Comparison of ENCODE assay signal across 9 cellular contexts in the genomic region with DNA sequence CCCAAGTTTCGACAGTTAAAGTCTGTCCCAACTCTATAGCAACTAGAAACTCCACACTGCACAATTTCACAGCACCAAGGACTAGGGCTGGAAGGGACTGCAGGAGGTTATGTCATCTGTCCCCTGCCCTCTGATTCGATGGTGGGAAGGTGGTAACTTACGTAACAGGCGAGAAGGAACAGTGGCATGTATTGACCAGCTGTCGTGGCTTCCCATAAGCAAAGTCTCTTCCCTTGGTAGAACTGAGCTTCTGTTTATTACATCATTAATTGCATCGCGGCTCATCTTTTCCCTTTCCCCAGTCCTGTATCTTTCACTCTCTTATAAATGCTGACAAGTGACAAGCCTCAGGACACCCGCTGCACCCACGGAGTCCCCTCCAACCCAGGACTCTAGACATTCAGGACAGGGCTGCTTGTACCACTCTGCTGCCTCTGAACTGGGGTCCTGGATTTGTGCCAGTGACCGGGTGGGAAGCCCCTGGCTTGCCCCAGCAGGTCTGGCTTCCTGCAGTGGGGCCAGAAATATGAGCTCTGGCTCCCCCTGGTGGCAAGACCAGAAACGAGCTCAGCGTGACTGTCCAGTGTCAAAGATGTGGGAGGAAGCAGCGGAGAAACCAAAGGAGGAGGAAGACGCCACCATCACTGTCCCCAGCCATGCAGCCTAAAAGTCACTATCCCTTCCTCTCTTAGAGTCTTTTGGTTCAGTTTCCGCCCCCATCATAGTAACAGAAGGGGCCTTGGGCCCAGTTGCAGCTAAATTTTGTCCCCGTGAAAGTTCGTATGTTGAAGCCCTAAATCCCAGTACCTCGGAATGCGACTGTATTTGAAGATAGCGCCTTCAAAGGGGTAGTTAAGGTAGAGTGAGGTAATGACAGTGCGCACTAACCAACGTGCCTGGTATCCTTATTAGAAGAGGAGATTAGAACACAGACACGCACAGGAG.
DNase-seq lines count a peak whose midpoint lies in the region; ATAC-seq and TF ChIP-seq lines count a peak whose summit lies in the region.
"Had no signal": no experiment of that assay in that cellular context is flagged by ENCODE, and none has a peak within 500 bp of the region (broad histone marks: within the 10 kb centered on the region; RNA-seq: fewer than 3 reads in every experiment).

No MANE protein-coding gene starts in this region.

- no peak overlapping the region for H3K27ac Mint-ChIP-seq in activated T-helper 1 cell treated with anti-CD3 and anti-CD28 coated beads, Interleukin-12 subunit alpha, Interleukin-12 subunit beta, Interleukin-2, Interleukin-4 antibody, amounts not matched to agents 30 ng/mL and 10 ng/mL and 1 ng/mL, durations not matched to agents 14 hours and 24 hours and 36 hours

- no peaks in the 10 kb centered on the region for H3K9me3 Mint-ChIP-seq in activated T-helper 1 cell treated with anti-CD3 and anti-CD28 coated beads, Interleukin-12 subunit alpha, Interleukin-12 subunit beta, Interleukin-2, Interleukin-4 antibody, amounts not matched to agents 30 ng/mL and 10 ng/mL and 1 ng/mL, durations not matched to agents 14 hours and 24 hours and 36 hours

- intact Hi-C loops in activated T-helper 1 cell treated with anti-CD3 and anti-CD28 coated beads, Interleukin-12 subunit alpha, Interleukin-12 subunit beta, Interleukin-2, Interleukin-4 antibody, amounts not matched to agents 30 ng/mL and 10 ng/mL and 1 ng/mL, durations not matched to agents 14 hours and 24 hours and 36 hours (cut with micrococcal nuclease), result loop anchor here (10.0 kb wide), 1 partner anchor 84 kb away; no protein-coding TSS in a partner anchor

- H3K27ac ChIP-seq in foreskin keratinocyte (no peak overlapping the region), parathyroid adenoma (no peak overlapping the region)
- H3K27ac ChIP-seq: SK-N-MC had no signal

- peaks cover 6% of the 10 kb centered on the region for H3K4me1 Mint-ChIP-seq in activated T-helper 1 cell treated with anti-CD3 and anti-CD28 coated beads, Interleukin-12 subunit alpha, Interleukin-12 subunit beta, Interleukin-2, Interleukin-4 antibody, amounts not matched to agents 30 ng/mL and 10 ng/mL and 1 ng/mL, durations not matched to agents 14 hours and 24 hours and 36 hours (ENCODE audit: low read depth)

- TF ChIP-seq CTCF in foreskin keratinocyte (conservative IDR thresholded peaks at IDR 0.05) (peak; percentile 80), parathyroid adenoma (IDR thresholded peaks at IDR 0.05) (peak; percentile 45)

- H2AFZ ChIP-seq in parathyroid adenoma, result no peak overlapping the region

- in situ Hi-C loops in HAP-1 (cut with MboI; ENCODE audit: low sequenced_read_pairs), result no loop called here

- H3K4me2 ChIP-seq in parathyroid adenoma (ENCODE audit: low read length), result no peak overlapping the region

- ATAC-seq in foreskin keratinocyte, result peak; percentile 51
- ATAC-seq in GM19452 (IDR thresholded peaks at IDR 0.05; ENCODE audit: unreplicated experiment), result no peak
- no peak for ATAC-seq in GM19035 (IDR thresholded peaks at IDR 0.05; ENCODE audit: unreplicated experiment)

- no peaks in the 10 kb centered on the region for H3K79me2 ChIP-seq in parathyroid adenoma

- H3K27me3 ChIP-seq in HAP-1 (ENCODE audit: low read depth) (peaks cover 9% of the 10 kb centered on the region; the same call in 1 of the 2 replicates), foreskin keratinocyte (no peaks in the 10 kb centered on the region), parathyroid adenoma (ENCODE audit: control insufficient read depth, insufficient read depth, low read length) (no peaks in the 10 kb centered on the region)

- H3K36me3 ChIP-seq in HAP-1 (replicated peaks), result no peaks in the 10 kb centered on the region
- H3K36me3 ChIP-seq in parathyroid adenoma (ENCODE audit: control insufficient read depth, insufficient read depth, low read length), result no peaks in the 10 kb centered on the region

- no peaks in the 10 kb centered on the region for H3K36me3 Mint-ChIP-seq in activated T-helper 1 cell treated with anti-CD3 and anti-CD28 coated beads, Interleukin-12 subunit alpha, Interleukin-12 subunit beta, Interleukin-2, Interleukin-4 antibody, amounts not matched to agents 30 ng/mL and 10 ng/mL and 1 ng/mL, durations not matched to agents 14 hours and 24 hours and 36 hours (ENCODE audit: low read depth)

- no peak overlapping the region for H3K9ac ChIP-seq in parathyroid adenoma

- no peaks in the 10 kb centered on the region for H3K9me3 ChIP-seq in HAP-1
- H3K9me3 ChIP-seq in parathyroid adenoma (ENCODE audit: control insufficient read depth, low read length), result no peaks in the 10 kb centered on the region

- H3K4me1 ChIP-seq in HAP-1 (no peaks in the 10 kb centered on the region), foreskin keratinocyte (no peaks in the 10 kb centered on the region), parathyroid adenoma (no peaks in the 10 kb centered on the region)

- no peak overlapping the region for H3K4me3 Mint-ChIP-seq in activated T-helper 1 cell treated with anti-CD3 and anti-CD28 coated beads, Interleukin-12 subunit alpha, Interleukin-12 subunit beta, Interleukin-2, Interleukin-4 antibody, amounts not matched to agents 30 ng/mL and 10 ng/mL and 1 ng/mL, durations not matched to agents 14 hours and 24 hours and 36 hours

- H3K4me3 ChIP-seq in HAP-1 (no peak overlapping the region), parathyroid adenoma (ENCODE audit: low read depth, low read length) (no peak overlapping the region)
- H3K4me3 ChIP-seq: SK-N-MC had no signal

- H3K27me3 Mint-ChIP-seq in activated T-helper 1 cell treated with anti-CD3 and anti-CD28 coated beads, Interleukin-12 subunit alpha, Interleukin-12 subunit beta, Interleukin-2, Interleukin-4 antibody, amounts not matched to agents 30 ng/mL and 10 ng/mL and 1 ng/mL, durations not matched to agents 14 hours and 24 hours and 36 hours (ENCODE audit: insufficient read depth), result peaks cover 3% of the 10 kb centered on the region

- DNase-seq in CMK (ENCODE audit: low read depth) (peak; percentile 46), HAP-1 (ENCODE audit: low spot score in 2 of 2) (peak; percentile 18 to 82), OCI-M1 (lab: John Stamatoyannopoulos, UW) (peak; percentile 72), foreskin keratinocyte (peak in 1 of 2 donors; percentile 9)
- peak; percentile 35 for DNase-seq in activated T-helper 1 cell treated with anti-CD3 and anti-CD28 coated beads, Interleukin-12 subunit alpha, Interleukin-12 subunit beta, Interleukin-2, Interleukin-4 antibody, amounts not matched to agents 30 ng/mL and 10 ng/mL and 1 ng/mL, durations not matched to agents 14 hours and 24 hours and 36 hours (ENCODE audit: low spot score)
